20 cellular contexts compared by ENCODE assay signal in genomic region chr16:27803775-27804549, GRCh38.
DNase-seq lines count a peak whose midpoint lies in the region; ATAC-seq, FAIRE-seq and TF ChIP-seq lines count a peak whose summit lies in the region.
"Had no signal": no experiment of that assay in that cellular context is flagged by ENCODE, and none has a peak within 500 bp of the region (broad histone marks: within the 10 kb centered on the region; RNA-seq: fewer than 3 reads in every experiment).

No MANE protein-coding gene starts in this region.

- no peaks in the 10 kb centered on the region for H3K4me1 ChIP-seq in CD4-positive, CD25-positive, alpha-beta regulatory T cell (ENCODE audit: control insufficient read depth, insufficient read depth, low read length, poor library complexity, severe bottlenecking)
- peaks cover 2% of the 10 kb centered on the region for H3K4me1 ChIP-seq in mesendoderm (ENCODE audit: control insufficient read depth, low read depth, low read length)

- H3K36me3 ChIP-seq in CD4-positive, CD25-positive, alpha-beta regulatory T cell (ENCODE audit: control insufficient read depth, insufficient read depth, low read length), result no peaks in the 10 kb centered on the region
- H3K36me3 ChIP-seq in H7 (replicated peaks; ENCODE audit: control insufficient read depth, insufficient read depth, low read length) (no peaks in the 10 kb centered on the region), mesendoderm (ENCODE audit: control insufficient read depth, insufficient read depth, low read length) (no peaks in the 10 kb centered on the region)
- H3K36me3 ChIP-seq: neutrophil had no signal

- H3K4me3 ChIP-seq in CD4-positive, CD25-positive, alpha-beta regulatory T cell (ENCODE audit: low read depth, low read length), result no peak overlapping the region
- H3K4me3 ChIP-seq in H7 (ENCODE audit: insufficient read depth, low read depth, low read length), result peak overlapping the region; percentile 12; the same call in 1 of the 2 replicates
- no peak overlapping the region for H3K4me3 ChIP-seq in mesendoderm (ENCODE audit: low read length)

- no peak overlapping the region for H3K23ac ChIP-seq in mesendoderm (ENCODE audit: low read length)

- H3K56ac ChIP-seq in mesendoderm (ENCODE audit: low read length), result no peak overlapping the region

- no peak overlapping the region for H4K8ac ChIP-seq in mesendoderm (ENCODE audit: low read depth, low read length)

- peak overlapping the region in 3 of 4 donors; percentile 17 to 51 (median 32) for H3K4me3 Mint-ChIP-seq in CD4-positive, CD25-positive, alpha-beta regulatory T cell
- H3K4me3 Mint-ChIP-seq: brain; CD14-positive monocyte; stimulated activated effector memory CD8-positive, alpha-beta T cell treated with anti-CD3 and anti-CD28 coated beads, Interleukin-12 subunit alpha, Interleukin-12 subunit beta, amount 100 ng/mL, for 72 hours had no signal

- H3K9me3 ChIP-seq in CD4-positive, CD25-positive, alpha-beta regulatory T cell (ENCODE audit: control insufficient read depth in 2 of 2, low read length in 2 of 2), result no peaks in the 10 kb centered on the region
- H3K9me3 ChIP-seq: neutrophil had no signal

- H2AK5ac ChIP-seq in mesendoderm (ENCODE audit: low read length), result no peak overlapping the region

- no peak for FAIRE-seq in GM12891 (lab: Jason Lieb, UNC)

- WGBS in mesendoderm (ENCODE audit: extremely low coverage, insufficient coverage, low lambda C conversion rate), result 100% methylated on average over 1 of the region's 10 CpGs

- H3K27ac Mint-ChIP-seq in CD4-positive, CD25-positive, alpha-beta regulatory T cell, result peak overlapping the region in 1 of 3 donors; percentile 62
- H3K27ac Mint-ChIP-seq: brain; CD14-positive monocyte; stimulated activated effector memory CD8-positive, alpha-beta T cell treated with anti-CD3 and anti-CD28 coated beads, Interleukin-12 subunit alpha, Interleukin-12 subunit beta, amount 100 ng/mL, for 72 hours had no signal

- no peaks in the 10 kb centered on the region for H3K27me3 ChIP-seq in CD4-positive, CD25-positive, alpha-beta regulatory T cell (ENCODE audit: control insufficient read depth, insufficient read depth, low read length)
- H3K27me3 ChIP-seq in H7 (ENCODE audit: control insufficient read depth, insufficient read depth, low read length) (peaks cover 1% of the 10 kb centered on the region), mesendoderm (ENCODE audit: insufficient read depth, low read length, poor library complexity) (no peaks in the 10 kb centered on the region)

- no peak overlapping the region for H3K4ac ChIP-seq in mesendoderm (ENCODE audit: low read depth, low read length)

- no peak overlapping the region for H2BK5ac ChIP-seq in mesendoderm (ENCODE audit: low read length)

- no peaks in the 10 kb centered on the region for H3K79me2 ChIP-seq in mesendoderm (ENCODE audit: control insufficient read depth, insufficient read depth, low read length)

- H3K36me3 Mint-ChIP-seq in CD4-positive, CD25-positive, alpha-beta regulatory T cell, result no peaks in the 10 kb centered on the region
- H3K36me3 Mint-ChIP-seq: brain; CD14-positive monocyte; stimulated activated effector memory CD8-positive, alpha-beta T cell treated with anti-CD3 and anti-CD28 coated beads, Interleukin-12 subunit alpha, Interleukin-12 subunit beta, amount 100 ng/mL, for 72 hours had no signal

- peaks cover 0 to 2% (median 0%) of the 10 kb centered on the region in 7 donors for H3K9me3 Mint-ChIP-seq in CD4-positive, CD25-positive, alpha-beta regulatory T cell
- H3K9me3 Mint-ChIP-seq: CD14-positive monocyte; stimulated activated effector memory CD8-positive, alpha-beta T cell treated with anti-CD3 and anti-CD28 coated beads, Interleukin-12 subunit alpha, Interleukin-12 subunit beta, amount 100 ng/mL, for 72 hours had no signal

- no peak overlapping the region for H3K9ac ChIP-seq in mesendoderm (ENCODE audit: low read length)

- no peak for DNase-seq in CD4-positive, CD25-positive, alpha-beta regulatory T cell
- DNase-seq in H7 (peak; percentile 72), UCSD-AML1 (lab: John Stamatoyannopoulos, UW; ENCODE audit: unreplicated experiment) (peak; percentile 27), mesendoderm (peak; percentile 37), hippocampal formation (lab: John Stamatoyannopoulos, UW) (no peak), GM12891 (ENCODE audit: insufficient read length, low spot score) (no peak), NCI-H774 (lab: John Stamatoyannopoulos, UW) (no peak)
- DNase-seq: activated CD4-positive, alpha-beta T cell treated with anti-CD3 and anti-CD28 coated beads for 4 hours; activated T-cell treated with anti-CD3 and anti-CD28 coated beads, Interleukin-2, amount 50 U/mL, for 1 hour; EL; NCI-H2029; NCI-H2227 treated with DMSO at 0.1 percent for 48 hours; NCI-H526 treated with DMSO at 0.1 percent for 48 hours; RPMI8226; stimulated activated CD4-positive, alpha-beta T cell treated with anti-CD3 and anti-CD28 coated beads, Interleukin-4, amount 100 ng/mL, for 24 hours had no signal

- H4K5ac ChIP-seq in mesendoderm (ENCODE audit: low read length), result no peak overlapping the region

- H2BK120ac ChIP-seq in mesendoderm (ENCODE audit: low read depth, low read length), result no peak overlapping the region

- no peak for ATAC-seq in CD4-positive, CD25-positive, alpha-beta regulatory T cell (ENCODE audit: low read depth in 2 of 2)
- ATAC-seq: sciatic nerve; stimulated activated effector memory CD8-positive, alpha-beta T cell treated with anti-CD3 and anti-CD28 coated beads, Interleukin-12 subunit alpha, Interleukin-12 subunit beta, amount 100 ng/mL, for 72 hours had no signal

- no peak overlapping the region for H3K4me2 ChIP-seq in mesendoderm (ENCODE audit: low read length)

- H3K4me1 Mint-ChIP-seq in CD4-positive, CD25-positive, alpha-beta regulatory T cell, result peaks cover 0 to 10% (median 4%) of the 10 kb centered on the region in 4 donors
- H3K4me1 Mint-ChIP-seq: CD14-positive monocyte had no signal

- no peak overlapping the region for H2BK15ac ChIP-seq in mesendoderm (replicated peaks; ENCODE audit: low read depth)

- peaks cover 18% of the 10 kb centered on the region for H3K27me3 Mint-ChIP-seq in CD4-positive, CD25-positive, alpha-beta regulatory T cell

- TF ChIP-seq POLR2A in GM12891 (IDR thresholded peaks at IDR 0.05; ENCODE audit: low read depth, low read length), result no peak

- no peak overlapping the region for H3K27ac ChIP-seq in CD4-positive, CD25-positive, alpha-beta regulatory T cell (ENCODE audit: insufficient read depth, low read length, poor library complexity, severe bottlenecking)
- H3K27ac ChIP-seq in mesendoderm (ENCODE audit: low read depth, low read length), result no peak overlapping the region
- H3K27ac ChIP-seq: neutrophil had no signal

- H3K18ac ChIP-seq in mesendoderm (ENCODE audit: low read length), result no peak overlapping the region

- H3K79me1 ChIP-seq in mesendoderm (ENCODE audit: low read length), result no peaks in the 10 kb centered on the region

TF ChIP-seq in GM12891, 5 proteins besides CTCF, POLR2A, EP300 and RAD21:
- no peak for TF ChIP-seq POLR2AphosphoS5 (IDR thresholded peaks at IDR 0.05; ENCODE audit: low read depth, low read length)
- TF ChIP-seq PAX5 (IDR thresholded peaks at IDR 0.05; ENCODE audit: insufficient read depth, low read length, severe bottlenecking), result no peak
- TF ChIP-seq SPI1 (IDR thresholded peaks at IDR 0.05; ENCODE audit: low read depth, low read length), result no peak
- no peak for TF ChIP-seq TAF1 (IDR thresholded peaks at IDR 0.05; ENCODE audit: low read depth, low read length)
- no peak for TF ChIP-seq POU2F2 (IDR thresholded peaks at IDR 0.05; ENCODE audit: low read depth, low read length)
TF ChIP-seq in GM12891: peak in this region for 0.

Comparison
In these comparisons a context has a peak if more than half of its experiments do, and no peak if none do; other contexts are left out.
1. DNase-seq: peak in H7 (single experiment), UCSD-AML1 (single experiment) and mesendoderm (single experiment); none in CD4-positive, CD25-positive, alpha-beta regulatory T cell (0 of 3), hippocampal formation (0 of 2), GM12891 (single experiment) and NCI-H774 (single experiment).